Comparison of ENCODE assay signal across 1 cellular context in the genomic region with DNA sequence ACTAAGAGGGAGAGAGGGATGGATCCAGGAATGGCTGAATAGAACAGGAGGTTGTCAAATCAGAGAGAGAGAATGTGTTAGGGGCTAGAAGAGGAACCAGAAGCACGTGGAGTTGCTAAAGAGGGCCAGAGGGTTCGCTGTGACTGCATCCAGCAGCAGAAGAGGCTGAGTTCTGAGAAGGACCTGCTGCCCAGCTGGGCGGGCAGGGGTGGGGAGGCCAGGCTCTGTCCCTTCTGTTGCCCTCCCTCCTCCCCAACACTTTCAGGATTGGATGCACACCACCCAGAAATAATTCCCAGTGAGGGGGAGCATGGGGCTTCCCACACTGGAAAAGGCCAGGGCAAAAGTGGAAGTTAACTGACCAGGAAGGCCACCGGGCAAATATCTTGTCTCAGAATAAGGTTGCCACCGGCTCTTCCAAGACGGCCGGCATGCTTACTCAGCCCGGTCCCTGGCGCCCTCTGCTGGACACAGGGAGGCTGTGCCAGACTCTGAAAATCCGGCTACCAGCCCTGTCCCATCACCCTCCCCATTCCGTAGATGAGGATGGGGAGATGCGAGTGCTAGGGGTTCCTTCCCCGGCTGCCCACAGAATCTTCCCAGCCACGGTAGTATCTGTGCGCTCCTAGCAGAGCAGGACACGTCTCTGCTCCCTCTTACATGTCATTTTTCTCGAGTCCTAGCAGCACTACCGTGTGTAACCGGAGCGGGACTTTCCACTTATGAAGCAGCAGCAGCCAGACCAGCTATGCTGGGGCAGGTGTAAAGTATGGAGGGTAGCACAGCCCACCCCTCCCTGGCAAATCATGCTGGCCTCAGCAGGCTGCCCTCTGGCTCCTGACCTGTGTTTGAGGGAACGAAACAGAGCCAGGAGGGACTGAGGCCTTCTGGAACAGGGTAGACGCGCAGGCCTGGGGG.
A peak's percentile ranks its signal among the peaks of the same experiment; 100 is the strongest.
TF ChIP-seq lines count a peak whose summit lies in the region.

No MANE protein-coding gene starts in this region.

TF ChIP-seq in K562, 482 proteins besides CTCF, POLR2A, EP300 and RAD21 (continued from another document and continues in another):
- TF ChIP-seq, protein P1, sequence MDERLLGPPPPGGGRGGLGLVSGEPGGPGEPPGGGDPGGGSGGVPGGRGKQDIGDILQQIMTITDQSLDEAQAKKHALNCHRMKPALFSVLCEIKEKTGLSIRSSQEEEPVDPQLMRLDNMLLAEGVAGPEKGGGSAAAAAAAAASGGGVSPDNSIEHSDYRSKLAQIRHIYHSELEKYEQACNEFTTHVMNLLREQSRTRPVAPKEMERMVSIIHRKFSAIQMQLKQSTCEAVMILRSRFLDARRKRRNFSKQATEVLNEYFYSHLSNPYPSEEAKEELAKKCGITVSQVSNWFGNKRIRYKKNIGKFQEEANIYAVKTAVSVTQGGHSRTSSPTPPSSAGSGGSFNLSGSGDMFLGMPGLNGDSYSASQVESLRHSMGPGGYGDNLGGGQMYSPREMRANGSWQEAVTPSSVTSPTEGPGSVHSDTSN (CRISPR knock-in tag; IDR thresholded peaks at IDR 0.05; ENCODE audit: low read depth) = no peak
- TF ChIP-seq, protein P1 (tag; conservative IDR thresholded peaks at IDR 0.05; ENCODE audit: low read depth) = no peak
- TF ChIP-seq ZNF764 (CRISPR knock-in tag; IDR thresholded peaks at IDR 0.05; ENCODE audit: low read depth) (no peak), ZNF24 (IDR thresholded peaks at IDR 0.05) (no peak), L3MBTL2 (IDR thresholded peaks at IDR 0.05) (no peak), PHTF2 (CRISPR knock-in tag; IDR thresholded peaks at IDR 0.05) (no peak), BCL6 (CRISPR knock-in tag; IDR thresholded peaks at IDR 0.05) (no peak), XRCC5 (IDR thresholded peaks at IDR 0.05; ENCODE audit: low read depth, low read length) (peak; percentile 90), RBM25 (IDR thresholded peaks at IDR 0.05; ENCODE audit: low read depth, low read length, severe bottlenecking) (no peak), KAT2B (IDR thresholded peaks at IDR 0.05; ENCODE audit: low read depth, low read length) (no peak), ZNF830 (CRISPR knock-in tag; IDR thresholded peaks at IDR 0.05) (peak; percentile 40; the same call in 1 of the 2 replicates), JUN (IDR thresholded peaks at IDR 0.05; ENCODE audit: borderline replicate concordance, low read depth, low read length) (no peak), JUN (CRISPR knock-in tag; IDR thresholded peaks at IDR 0.05; ENCODE audit: borderline replicate concordance) (no peak), KLF16 (IDR thresholded peaks at IDR 0.05) (peak; percentile 73; the same call in 1 of the 2 replicates), CHD2 (IDR thresholded peaks at IDR 0.05; ENCODE audit: low read depth, low read length) (no peak), PHB2 (IDR thresholded peaks at IDR 0.05; ENCODE audit: low read depth) (no peak), TEAD1 (CRISPR knock-in tag; IDR thresholded peaks at IDR 0.05) (0 out of 4 replicates have a peak, but pooled peaks of 1 of the 2 experiments have one; percentile 22), NCOA1 (IDR thresholded peaks at IDR 0.05; ENCODE audit: low read depth) (no peak), SIRT6 (IDR thresholded peaks at IDR 0.05; ENCODE audit: low read depth, low read length) (no peak), ARID2 (IDR thresholded peaks at IDR 0.05) (peak; percentile 73; the same call in 1 of the 2 replicates), KDM4B (IDR thresholded peaks at IDR 0.05; ENCODE audit: borderline replicate concordance in 2 of 2, low read depth in 1 of 2) (no peak), SMC3 (conservative IDR thresholded peaks at IDR 0.05; ENCODE audit: insufficient read depth, low read depth, low read length) (peak; percentile 94), KAT8 (IDR thresholded peaks at IDR 0.05; ENCODE audit: low read depth) (no peak), ATF7 (IDR thresholded peaks at IDR 0.05) (0 out of 2 replicates have a peak, but pooled peaks have one; percentile 16), HNRNPL (IDR thresholded peaks at IDR 0.05; ENCODE audit: low read depth, low read length) (no peak), ZNF785 (CRISPR knock-in tag; IDR thresholded peaks at IDR 0.05) (no peak)
- TF ChIP-seq, protein P2, sequence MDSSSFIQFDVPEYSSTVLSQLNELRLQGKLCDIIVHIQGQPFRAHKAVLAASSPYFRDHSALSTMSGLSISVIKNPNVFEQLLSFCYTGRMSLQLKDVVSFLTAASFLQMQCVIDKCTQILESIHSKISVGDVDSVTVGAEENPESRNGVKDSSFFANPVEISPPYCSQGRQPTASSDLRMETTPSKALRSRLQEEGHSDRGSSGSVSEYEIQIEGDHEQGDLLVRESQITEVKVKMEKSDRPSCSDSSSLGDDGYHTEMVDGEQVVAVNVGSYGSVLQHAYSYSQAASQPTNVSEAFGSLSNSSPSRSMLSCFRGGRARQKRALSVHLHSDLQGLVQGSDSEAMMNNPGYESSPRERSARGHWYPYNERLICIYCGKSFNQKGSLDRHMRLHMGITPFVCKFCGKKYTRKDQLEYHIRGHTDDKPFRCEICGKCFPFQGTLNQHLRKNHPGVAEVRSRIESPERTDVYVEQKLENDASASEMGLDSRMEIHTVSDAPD (CRISPR knock-in tag; IDR thresholded peaks at IDR 0.05) = no peak
- TF ChIP-seq, protein P3, sequence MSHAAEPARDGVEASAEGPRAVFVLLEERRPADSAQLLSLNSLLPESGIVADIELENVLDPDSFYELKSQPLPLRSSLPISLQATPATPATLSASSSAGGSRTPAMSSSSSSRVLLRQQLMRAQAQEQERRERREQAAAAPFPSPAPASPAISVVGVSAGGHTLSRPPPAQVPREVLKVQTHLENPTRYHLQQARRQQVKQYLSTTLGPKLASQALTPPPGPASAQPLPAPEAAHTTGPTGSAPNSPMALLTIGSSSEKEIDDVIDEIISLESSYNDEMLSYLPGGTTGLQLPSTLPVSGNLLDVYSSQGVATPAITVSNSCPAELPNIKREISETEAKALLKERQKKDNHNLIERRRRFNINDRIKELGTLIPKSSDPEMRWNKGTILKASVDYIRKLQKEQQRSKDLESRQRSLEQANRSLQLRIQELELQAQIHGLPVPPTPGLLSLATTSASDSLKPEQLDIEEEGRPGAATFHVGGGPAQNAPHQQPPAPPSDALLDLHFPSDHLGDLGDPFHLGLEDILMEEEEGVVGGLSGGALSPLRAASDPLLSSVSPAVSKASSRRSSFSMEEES (CRISPR knock-in tag; IDR thresholded peaks at IDR 0.05) = no peak
- TF ChIP-seq, protein P4, sequence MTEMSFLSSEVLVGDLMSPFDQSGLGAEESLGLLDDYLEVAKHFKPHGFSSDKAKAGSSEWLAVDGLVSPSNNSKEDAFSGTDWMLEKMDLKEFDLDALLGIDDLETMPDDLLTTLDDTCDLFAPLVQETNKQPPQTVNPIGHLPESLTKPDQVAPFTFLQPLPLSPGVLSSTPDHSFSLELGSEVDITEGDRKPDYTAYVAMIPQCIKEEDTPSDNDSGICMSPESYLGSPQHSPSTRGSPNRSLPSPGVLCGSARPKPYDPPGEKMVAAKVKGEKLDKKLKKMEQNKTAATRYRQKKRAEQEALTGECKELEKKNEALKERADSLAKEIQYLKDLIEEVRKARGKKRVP (CRISPR knock-in tag; IDR thresholded peaks at IDR 0.05) = no peak
- TF ChIP-seq, protein P5, sequence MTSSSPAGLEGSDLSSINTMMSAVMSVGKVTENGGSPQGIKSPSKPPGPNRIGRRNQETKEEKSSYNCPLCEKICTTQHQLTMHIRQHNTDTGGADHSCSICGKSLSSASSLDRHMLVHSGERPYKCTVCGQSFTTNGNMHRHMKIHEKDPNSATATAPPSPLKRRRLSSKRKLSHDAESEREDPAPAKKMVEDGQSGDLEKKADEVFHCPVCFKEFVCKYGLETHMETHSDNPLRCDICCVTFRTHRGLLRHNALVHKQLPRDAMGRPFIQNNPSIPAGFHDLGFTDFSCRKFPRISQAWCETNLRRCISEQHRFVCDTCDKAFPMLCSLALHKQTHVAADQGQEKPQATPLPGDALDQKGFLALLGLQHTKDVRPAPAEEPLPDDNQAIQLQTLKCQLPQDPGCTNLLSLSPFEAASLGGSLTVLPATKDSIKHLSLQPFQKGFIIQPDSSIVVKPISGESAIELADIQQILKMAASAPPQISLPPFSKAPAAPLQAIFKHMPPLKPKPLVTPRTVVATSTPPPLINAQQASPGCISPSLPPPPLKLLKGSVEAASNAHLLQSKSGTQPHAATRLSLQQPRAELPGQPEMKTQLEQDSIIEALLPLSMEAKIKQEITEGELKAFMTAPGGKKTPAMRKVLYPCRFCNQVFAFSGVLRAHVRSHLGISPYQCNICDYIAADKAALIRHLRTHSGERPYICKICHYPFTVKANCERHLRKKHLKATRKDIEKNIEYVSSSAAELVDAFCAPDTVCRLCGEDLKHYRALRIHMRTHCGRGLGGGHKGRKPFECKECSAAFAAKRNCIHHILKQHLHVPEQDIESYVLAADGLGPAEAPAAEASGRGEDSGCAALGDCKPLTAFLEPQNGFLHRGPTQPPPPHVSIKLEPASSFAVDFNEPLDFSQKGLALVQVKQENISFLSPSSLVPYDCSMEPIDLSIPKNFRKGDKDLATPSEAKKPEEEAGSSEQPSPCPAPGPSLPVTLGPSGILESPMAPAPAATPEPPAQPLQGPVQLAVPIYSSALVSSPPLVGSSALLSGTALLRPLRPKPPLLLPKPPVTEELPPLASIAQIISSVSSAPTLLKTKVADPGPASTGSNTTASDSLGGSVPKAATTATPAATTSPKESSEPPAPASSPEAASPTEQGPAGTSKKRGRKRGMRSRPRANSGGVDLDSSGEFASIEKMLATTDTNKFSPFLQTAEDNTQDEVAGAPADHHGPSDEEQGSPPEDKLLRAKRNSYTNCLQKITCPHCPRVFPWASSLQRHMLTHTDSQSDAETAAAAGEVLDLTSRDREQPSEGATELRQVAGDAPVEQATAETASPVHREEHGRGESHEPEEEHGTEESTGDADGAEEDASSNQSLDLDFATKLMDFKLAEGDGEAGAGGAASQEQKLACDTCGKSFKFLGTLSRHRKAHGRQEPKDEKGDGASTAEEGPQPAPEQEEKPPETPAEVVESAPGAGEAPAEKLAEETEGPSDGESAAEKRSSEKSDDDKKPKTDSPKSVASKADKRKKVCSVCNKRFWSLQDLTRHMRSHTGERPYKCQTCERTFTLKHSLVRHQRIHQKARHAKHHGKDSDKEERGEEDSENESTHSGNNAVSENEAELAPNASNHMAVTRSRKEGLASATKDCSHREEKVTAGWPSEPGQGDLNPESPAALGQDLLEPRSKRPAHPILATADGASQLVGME (CRISPR knock-in tag; IDR thresholded peaks at IDR 0.05) = no peak
- TF ChIP-seq, protein P6, sequence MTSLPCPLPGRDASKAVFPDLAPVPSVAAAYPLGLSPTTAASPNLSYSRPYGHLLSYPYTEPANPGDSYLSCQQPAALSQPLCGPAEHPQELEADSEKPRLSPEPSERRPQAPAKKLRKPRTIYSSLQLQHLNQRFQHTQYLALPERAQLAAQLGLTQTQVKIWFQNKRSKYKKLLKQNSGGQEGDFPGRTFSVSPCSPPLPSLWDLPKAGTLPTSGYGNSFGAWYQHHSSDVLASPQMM (CRISPR knock-in tag; IDR thresholded peaks at IDR 0.05) = no peak
- TF ChIP-seq, protein P7, sequence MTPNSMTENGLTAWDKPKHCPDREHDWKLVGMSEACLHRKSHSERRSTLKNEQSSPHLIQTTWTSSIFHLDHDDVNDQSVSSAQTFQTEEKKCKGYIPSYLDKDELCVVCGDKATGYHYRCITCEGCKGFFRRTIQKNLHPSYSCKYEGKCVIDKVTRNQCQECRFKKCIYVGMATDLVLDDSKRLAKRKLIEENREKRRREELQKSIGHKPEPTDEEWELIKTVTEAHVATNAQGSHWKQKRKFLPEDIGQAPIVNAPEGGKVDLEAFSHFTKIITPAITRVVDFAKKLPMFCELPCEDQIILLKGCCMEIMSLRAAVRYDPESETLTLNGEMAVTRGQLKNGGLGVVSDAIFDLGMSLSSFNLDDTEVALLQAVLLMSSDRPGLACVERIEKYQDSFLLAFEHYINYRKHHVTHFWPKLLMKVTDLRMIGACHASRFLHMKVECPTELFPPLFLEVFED (CRISPR knock-in tag; conservative IDR thresholded peaks at IDR 0.05) = no peak
- TF ChIP-seq, protein P8, sequence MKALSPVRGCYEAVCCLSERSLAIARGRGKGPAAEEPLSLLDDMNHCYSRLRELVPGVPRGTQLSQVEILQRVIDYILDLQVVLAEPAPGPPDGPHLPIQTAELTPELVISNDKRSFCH (CRISPR knock-in tag; IDR thresholded peaks at IDR 0.05) = no peak
- TF ChIP-seq, protein P8 (tag; IDR thresholded peaks at IDR 0.05) = no peak
- TF ChIP-seq, protein P9, sequence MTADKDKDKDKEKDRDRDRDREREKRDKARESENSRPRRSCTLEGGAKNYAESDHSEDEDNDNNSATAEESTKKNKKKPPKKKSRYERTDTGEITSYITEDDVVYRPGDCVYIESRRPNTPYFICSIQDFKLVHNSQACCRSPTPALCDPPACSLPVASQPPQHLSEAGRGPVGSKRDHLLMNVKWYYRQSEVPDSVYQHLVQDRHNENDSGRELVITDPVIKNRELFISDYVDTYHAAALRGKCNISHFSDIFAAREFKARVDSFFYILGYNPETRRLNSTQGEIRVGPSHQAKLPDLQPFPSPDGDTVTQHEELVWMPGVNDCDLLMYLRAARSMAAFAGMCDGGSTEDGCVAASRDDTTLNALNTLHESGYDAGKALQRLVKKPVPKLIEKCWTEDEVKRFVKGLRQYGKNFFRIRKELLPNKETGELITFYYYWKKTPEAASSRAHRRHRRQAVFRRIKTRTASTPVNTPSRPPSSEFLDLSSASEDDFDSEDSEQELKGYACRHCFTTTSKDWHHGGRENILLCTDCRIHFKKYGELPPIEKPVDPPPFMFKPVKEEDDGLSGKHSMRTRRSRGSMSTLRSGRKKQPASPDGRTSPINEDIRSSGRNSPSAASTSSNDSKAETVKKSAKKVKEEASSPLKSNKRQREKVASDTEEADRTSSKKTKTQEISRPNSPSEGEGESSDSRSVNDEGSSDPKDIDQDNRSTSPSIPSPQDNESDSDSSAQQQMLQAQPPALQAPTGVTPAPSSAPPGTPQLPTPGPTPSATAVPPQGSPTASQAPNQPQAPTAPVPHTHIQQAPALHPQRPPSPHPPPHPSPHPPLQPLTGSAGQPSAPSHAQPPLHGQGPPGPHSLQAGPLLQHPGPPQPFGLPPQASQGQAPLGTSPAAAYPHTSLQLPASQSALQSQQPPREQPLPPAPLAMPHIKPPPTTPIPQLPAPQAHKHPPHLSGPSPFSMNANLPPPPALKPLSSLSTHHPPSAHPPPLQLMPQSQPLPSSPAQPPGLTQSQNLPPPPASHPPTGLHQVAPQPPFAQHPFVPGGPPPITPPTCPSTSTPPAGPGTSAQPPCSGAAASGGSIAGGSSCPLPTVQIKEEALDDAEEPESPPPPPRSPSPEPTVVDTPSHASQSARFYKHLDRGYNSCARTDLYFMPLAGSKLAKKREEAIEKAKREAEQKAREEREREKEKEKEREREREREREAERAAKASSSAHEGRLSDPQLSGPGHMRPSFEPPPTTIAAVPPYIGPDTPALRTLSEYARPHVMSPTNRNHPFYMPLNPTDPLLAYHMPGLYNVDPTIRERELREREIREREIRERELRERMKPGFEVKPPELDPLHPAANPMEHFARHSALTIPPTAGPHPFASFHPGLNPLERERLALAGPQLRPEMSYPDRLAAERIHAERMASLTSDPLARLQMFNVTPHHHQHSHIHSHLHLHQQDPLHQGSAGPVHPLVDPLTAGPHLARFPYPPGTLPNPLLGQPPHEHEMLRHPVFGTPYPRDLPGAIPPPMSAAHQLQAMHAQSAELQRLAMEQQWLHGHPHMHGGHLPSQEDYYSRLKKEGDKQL (CRISPR knock-in tag; IDR thresholded peaks at IDR 0.05; ENCODE audit: borderline replicate concordance) = no peak
